8 cellular contexts compared by ENCODE assay signal in the genomic region with DNA sequence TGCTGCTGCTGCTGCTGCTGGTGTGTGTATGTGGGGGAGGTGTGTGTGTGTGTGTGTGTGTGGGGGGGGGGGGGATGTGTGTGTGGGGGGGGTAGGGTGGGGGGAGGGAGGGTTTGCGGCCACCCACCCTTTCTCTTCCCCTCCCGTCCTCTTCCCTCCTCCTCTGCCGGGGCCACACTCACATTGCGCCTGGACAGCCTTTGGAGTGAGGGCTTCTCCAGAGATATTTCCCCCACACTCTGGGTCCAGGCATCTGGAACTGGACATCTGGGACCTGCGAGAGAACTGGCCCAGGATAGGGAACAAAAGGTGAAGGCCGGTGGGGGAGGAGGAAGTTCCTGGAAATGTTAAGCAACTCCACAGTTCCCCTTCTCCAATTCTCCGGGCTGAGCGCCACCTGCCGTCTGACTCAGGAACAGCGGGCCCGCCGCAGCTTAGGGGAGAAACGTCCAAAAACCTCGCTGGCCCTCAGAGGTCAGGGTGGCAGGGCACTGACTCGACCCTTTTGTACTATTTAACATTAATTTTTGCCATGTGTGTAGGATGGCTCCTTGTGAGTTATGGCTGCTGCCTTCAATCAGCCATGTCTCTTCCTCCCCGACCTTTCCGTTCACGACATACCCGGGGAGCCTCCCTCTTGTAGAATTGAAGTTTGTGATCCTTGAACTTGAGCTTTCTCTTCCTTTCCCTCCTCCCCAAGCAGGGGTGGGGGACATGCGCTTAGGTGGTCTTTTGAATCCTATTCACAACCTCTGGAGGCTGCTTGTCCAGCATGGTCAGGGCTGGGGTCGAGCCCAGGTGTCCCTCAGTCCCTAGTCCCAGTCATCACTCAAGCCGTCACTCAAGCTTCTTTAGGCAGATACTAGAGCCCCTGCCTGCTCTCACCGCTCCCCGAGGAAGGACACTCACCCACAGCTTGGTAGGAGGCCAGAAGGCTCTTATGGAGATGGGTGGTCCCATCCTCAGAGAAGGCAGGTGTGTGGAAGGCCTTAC. TPM values are rescaled to one million over a fixed set of nuclear protein-coding genes. Genes with fewer than 3 reads are reported as not detected.
A peak's percentile ranks its signal among the peaks of the same experiment; 100 is the strongest.
DNase-seq lines count a peak whose midpoint lies in the region; ATAC-seq and TF ChIP-seq lines count a peak whose summit lies in the region.

C1RL (minus strand) TSS at position 287 of the 993 bp plus-strand sequence; CDS start at position 253, 34 bp downstream.

- peaks cover 14% of the 10 kb centered on the region for H3K9me3 Mint-ChIP-seq in activated T-helper 2 cell treated with anti-CD3 and anti-CD28 coated beads, Interferon-gamma antibody, Interleukin-2, Interleukin-4, amounts not matched to agents 10 μg/mL and 5 μg/mL and 100 μg/mL, durations not matched to agents 14 hours and 24 hours and 36 hours
- H3K9me3 Mint-ChIP-seq in natural killer cell treated with Interleukin-12 subunit alpha and Interleukin-12 subunit beta and Interleukin-15 and Interleukin-18, amount 100 ng/mL, for 72 hours, result peaks cover 5% of the 10 kb centered on the region

- peak; percentile 37 for ATAC-seq in RWPE2 (ENCODE audit: low read depth)
- ATAC-seq in natural killer cell treated with Interleukin-12 subunit alpha and Interleukin-12 subunit beta and Interleukin-15 and Interleukin-18, amount 100 ng/mL, for 72 hours, result peak; percentile 48 to 65
- no peak for ATAC-seq in HG03521 (IDR thresholded peaks at IDR 0.05; ENCODE audit: unreplicated experiment)

- peak; percentile 83 for DNase-seq in LHCN-M2 (ENCODE audit: low read depth)
- no peak for DNase-seq in RWPE2 (ENCODE audit: low spot score)
- peak; percentile 66 for DNase-seq in activated T-helper 2 cell treated with anti-CD3 and anti-CD28 coated beads, Interferon-gamma antibody, Interleukin-2, Interleukin-4, amounts not matched to agents 10 μg/mL and 5 μg/mL and 100 μg/mL, durations not matched to agents 14 hours and 24 hours and 36 hours (ENCODE audit: low spot score)
- peak; percentile 87 for DNase-seq in fibroblast of peridontal ligament (ENCODE audit: extremely low read depth)
- peak; percentile 86 for DNase-seq in natural killer cell treated with Interleukin-12 subunit alpha and Interleukin-12 subunit beta and Interleukin-15 and Interleukin-18, amount 100 ng/mL, for 72 hours (ENCODE audit: low spot score)
- DNase-seq in stimulated activated naive CD4-positive, alpha-beta T cell (lab: John Stamatoyannopoulos, UW), result peak; percentile 44 to 77 (median 68)

- intact Hi-C loops in activated T-helper 2 cell treated with anti-CD3 and anti-CD28 coated beads, Interferon-gamma antibody, Interleukin-2, Interleukin-4, amounts not matched to agents 10 μg/mL and 5 μg/mL and 100 μg/mL, durations not matched to agents 14 hours and 24 hours and 36 hours (cut with micrococcal nuclease), result loop anchor here (1.0 to 5.0 kb wide), 3 partner anchors 90 to 167 kb away; partner anchors contain the start of genes C12orf57, EMG1, PHB2 and RNU7-1

- H3K4me1 Mint-ChIP-seq in activated T-helper 2 cell treated with anti-CD3 and anti-CD28 coated beads, Interferon-gamma antibody, Interleukin-2, Interleukin-4, amounts not matched to agents 10 μg/mL and 5 μg/mL and 100 μg/mL, durations not matched to agents 14 hours and 24 hours and 36 hours (ENCODE audit: low read depth), result peaks cover 39% of the 10 kb centered on the region
- peaks cover 31 to 37% of the 10 kb centered on the region in 2 donors for H3K4me1 Mint-ChIP-seq in natural killer cell treated with Interleukin-12 subunit alpha and Interleukin-12 subunit beta and Interleukin-15 and Interleukin-18, amount 100 ng/mL, for 72 hours (ENCODE audit: low read depth in 2 of 2)

- peaks cover 15% of the 10 kb centered on the region for H3K36me3 ChIP-seq in RWPE2 (ENCODE audit: low read depth)

- peaks cover 52% of the 10 kb centered on the region for H3K36me3 Mint-ChIP-seq in activated T-helper 2 cell treated with anti-CD3 and anti-CD28 coated beads, Interferon-gamma antibody, Interleukin-2, Interleukin-4, amounts not matched to agents 10 μg/mL and 5 μg/mL and 100 μg/mL, durations not matched to agents 14 hours and 24 hours and 36 hours (ENCODE audit: low read depth)
- H3K36me3 Mint-ChIP-seq in natural killer cell treated with Interleukin-12 subunit alpha and Interleukin-12 subunit beta and Interleukin-15 and Interleukin-18, amount 100 ng/mL, for 72 hours, result peaks cover 13% of the 10 kb centered on the region

- H3K27me3 ChIP-seq in RWPE2 (ENCODE audit: insufficient read depth, poor library complexity, severe bottlenecking), result no peaks in the 10 kb centered on the region

- peak within 1 kb of the TSS; percentile 46 for H3K4me3 ChIP-seq in RWPE2 (ENCODE audit: severe bottlenecking)

- TF ChIP-seq CTCF in GM12873 (IDR thresholded peaks at IDR 0.05; ENCODE audit: insufficient read depth, low read depth, low read length, missing control alignments), result peak; percentile 96
- peak; percentile 77 for TF ChIP-seq CTCF in RWPE2 (IDR thresholded peaks at IDR 0.05; ENCODE audit: poor library complexity, severe bottlenecking)

- no peaks in the 10 kb centered on the region for H3K9me3 ChIP-seq in RWPE2 (ENCODE audit: severe bottlenecking)

- H3K4me3 Mint-ChIP-seq in activated T-helper 2 cell treated with anti-CD3 and anti-CD28 coated beads, Interferon-gamma antibody, Interleukin-2, Interleukin-4, amounts not matched to agents 10 μg/mL and 5 μg/mL and 100 μg/mL, durations not matched to agents 14 hours and 24 hours and 36 hours (ENCODE audit: low read depth), result peak within 1 kb of the TSS; percentile 91
- peak within 1 kb of the TSS; percentile 94 for H3K4me3 Mint-ChIP-seq in natural killer cell treated with Interleukin-12 subunit alpha and Interleukin-12 subunit beta and Interleukin-15 and Interleukin-18, amount 100 ng/mL, for 72 hours

- H3K27me3 Mint-ChIP-seq in activated T-helper 2 cell treated with anti-CD3 and anti-CD28 coated beads, Interferon-gamma antibody, Interleukin-2, Interleukin-4, amounts not matched to agents 10 μg/mL and 5 μg/mL and 100 μg/mL, durations not matched to agents 14 hours and 24 hours and 36 hours (ENCODE audit: low read depth), result no peaks in the 10 kb centered on the region
- H3K27me3 Mint-ChIP-seq in natural killer cell treated with Interleukin-12 subunit alpha and Interleukin-12 subunit beta and Interleukin-15 and Interleukin-18, amount 100 ng/mL, for 72 hours, result no peaks in the 10 kb centered on the region

- H3K27ac Mint-ChIP-seq in activated T-helper 2 cell treated with anti-CD3 and anti-CD28 coated beads, Interferon-gamma antibody, Interleukin-2, Interleukin-4, amounts not matched to agents 10 μg/mL and 5 μg/mL and 100 μg/mL, durations not matched to agents 14 hours and 24 hours and 36 hours, result peak within 1 kb of the TSS; percentile 89
- H3K27ac Mint-ChIP-seq in natural killer cell treated with Interleukin-12 subunit alpha and Interleukin-12 subunit beta and Interleukin-15 and Interleukin-18, amount 100 ng/mL, for 72 hours, result peak within 1 kb of the TSS; percentile 88 to 93

- H3K27ac ChIP-seq in RWPE2 (ENCODE audit: poor library complexity, severe bottlenecking), result peak within 1 kb of the TSS; percentile 80

- no peaks in the 10 kb centered on the region for H3K4me1 ChIP-seq in RWPE2 (ENCODE audit: insufficient read depth, poor library complexity, severe bottlenecking)

RNA-seq across cellular contexts. Expression of gene C1RL, which starts in this region (rescaled TPM):
- total RNA-seq in LHCN-M2 (2014; rRNA removed), result 17.9 and 24.7 TPM in 2 replicates
- polyA plus RNA-seq in LHCN-M2 (2012), result 6.9 TPM
- 20.2 and 28.7 TPM in 2 replicates for total RNA-seq in activated T-helper 2 cell treated with anti-CD3 and anti-CD28 coated beads, Interferon-gamma antibody, Interleukin-2, Interleukin-4, amounts not matched to agents 10 μg/mL and 5 μg/mL and 100 μg/mL, durations not matched to agents 14 hours and 24 hours and 36 hours
- total RNA-seq in natural killer cell treated with Interleukin-12 subunit alpha and Interleukin-12 subunit beta and Interleukin-15 and Interleukin-18, amount 100 ng/mL, for 72 hours, result 10 to 100 TPM; 24.8 to 29.1 TPM
